ENCODE assay signal across 8 cellular contexts in genomic region chr5:174317261-174317894, GRCh38.
DNase-seq lines count a peak whose midpoint lies in the region; ATAC-seq, FAIRE-seq and TF ChIP-seq lines count a peak whose summit lies in the region.

No MANE protein-coding gene starts in this region.

- peak; percentile 56 for DNase-seq in 8988T
- peak in 1 of 2 experiments; percentile 66 for DNase-seq in H1 (ENCODE audit: low read depth in 1 of 2, low spot score in 2 of 2)
- DNase-seq in mesenteric fat pad (ENCODE audit: low spot score), result peak; percentile 41
- DNase-seq in activated CD4-positive, alpha-beta T cell treated with anti-CD3 and anti-CD28 coated beads for 4 hours, result no peak
- no peak for DNase-seq in T-helper 1 cell
- no peak for DNase-seq in GF-D8 (lab: John Stamatoyannopoulos, UW)

- peak; percentile 43 for ATAC-seq in GM18867 (IDR thresholded peaks at IDR 0.05; ENCODE audit: unreplicated experiment)

- no peak overlapping the region for H2BK5ac ChIP-seq in H1 (ENCODE audit: low read depth, low read length)

- CTCF ChIA-PET in H1 (lab: Charles Lee; ENCODE audit: partially characterized antibody), result interaction anchor here (0.6 to 13.1 kb wide), 69 partner anchors 10 to 1151 kb away, joined by 3 to 187 read pairs (median 4); partner anchors contain the start of genes C5orf47 and NSG2

- H4K5ac ChIP-seq in H1 (ENCODE audit: insufficient read length, low read depth, low read length), result no peak overlapping the region

- POLR2A ChIA-PET in H1 (lab: Charles Lee; ENCODE audit: partially characterized antibody), result interaction anchor here (1.4 kb wide), 2 partner anchors 272 to 297 kb away, joined by 3 read pairs; partner anchors contain the start of gene NSG2

- peak overlapping the region; percentile 29; the same call in 1 of the 2 replicates for H3K18ac ChIP-seq in H1 (ENCODE audit: extremely low read depth, low read length)

- H3K4me1 ChIP-seq in OCI-LY3 (ENCODE audit: low read length), result no peaks in the 10 kb centered on the region
- no peaks in the 10 kb centered on the region for H3K4me1 ChIP-seq in H1 (replicated peaks in 1 of 4; ENCODE audit: control insufficient read depth in 3 of 4, insufficient read depth in 4 of 4, low read length in 3 of 4)

- H2BK120ac ChIP-seq in H1 (replicated peaks; ENCODE audit: low read depth, low read length), result no peak overlapping the region

- TF ChIP-seq EP300 in H1 (IDR thresholded peaks at IDR 0.05; ENCODE audit: borderline replicate concordance in 1 of 2, low read depth in 2 of 2, low read length in 2 of 2), result no peak

- H4K20me1 ChIP-seq in OCI-LY3 (ENCODE audit: insufficient read depth, low read length) (no peaks in the 10 kb centered on the region), H1 (replicated peaks in 1 of 2; ENCODE audit: control insufficient read depth in 1 of 2, insufficient read depth in 2 of 2, low read length in 2 of 2) (no peaks in the 10 kb centered on the region)

- H4K8ac ChIP-seq in H1 (ENCODE audit: extremely low read depth, insufficient read depth, low read length), result no peak overlapping the region

- H3K56ac ChIP-seq in H1 (replicated peaks; ENCODE audit: insufficient read length, low read depth, low read length), result no peak overlapping the region

- H3K23ac ChIP-seq in H1 (ENCODE audit: insufficient read length), result no peak overlapping the region

- no peak overlapping the region for H2BK20ac ChIP-seq in H1 (ENCODE audit: low read length)

- H3K9me3 ChIP-seq in OCI-LY3 (ENCODE audit: insufficient read depth, low read length), result no peaks in the 10 kb centered on the region
- H3K9me3 ChIP-seq in H1 (ENCODE audit: insufficient read depth in 2 of 2, low read depth in 1 of 2, low read length in 1 of 2), result no peaks in the 10 kb centered on the region

- no peaks in the 10 kb centered on the region for H3K23me2 ChIP-seq in H1 (ENCODE audit: low read depth, low read length)

- H3K27me3 ChIP-seq in OCI-LY3 (ENCODE audit: low read depth, low read length) (peaks cover 13% of the 10 kb centered on the region; the same call in 1 of the 2 replicates), H1 (replicated peaks in 1 of 4; ENCODE audit: control insufficient read depth in 3 of 4, extremely low read depth in 1 of 4, insufficient read depth in 3 of 4, low read length in 3 of 4) (peaks cover 0 to 10% (median 6%) of the 10 kb centered on the region in 4 experiments; a peak in 5 of 7 replicates)

- TF ChIP-seq CTCF in OCI-LY3 (IDR thresholded peaks at IDR 0.05; ENCODE audit: low read depth, low read length), result peak; percentile 65
- TF ChIP-seq CTCF in H1 (IDR thresholded peaks at IDR 0.05; ENCODE audit: control extremely low read depth in 1 of 3, insufficient read depth in 1 of 3, low read depth in 1 of 3, low read length in 3 of 3), result peak; percentile 93 to 97 (median 95)

- H3K4me3 ChIP-seq in OCI-LY3 (ENCODE audit: low read length) (no peak overlapping the region), H1 (ENCODE audit: extremely low read depth in 1 of 4, insufficient read depth in 2 of 4, low read depth in 3 of 4, low read length in 4 of 4) (no peak overlapping the region)

- 34% methylated on average over 11 of the region's 11 CpGs; no CpG with 5 or more reads in 1 of the 2 experiments for WGBS in H1 (ENCODE audit: extremely low coverage in 1 of 2, insufficient coverage in 1 of 2, insufficient read length in 1 of 2, insufficient replicate concordance in 2 of 2, low coverage in 1 of 2, low lambda C conversion rate in 2 of 2, missing lambda C conversion rate in 1 of 2), 2 experiments

- H3K79me1 ChIP-seq in H1 (ENCODE audit: low read depth, low read length), result no peaks in the 10 kb centered on the region

- no peak overlapping the region for H4K91ac ChIP-seq in H1 (replicated peaks; ENCODE audit: insufficient read length, low read length)

- H2AFZ ChIP-seq in OCI-LY3 (ENCODE audit: low read depth, low read length) (no peak overlapping the region), H1 (ENCODE audit: low read length) (peak overlapping the region; percentile 60; the same call in 1 of the 2 replicates)

- peak; percentile 99 to 100 for TF ChIP-seq RAD21 in H1 (IDR thresholded peaks at IDR 0.05 in 1 of 2, conservative IDR thresholded peaks at IDR 0.05 in 1 of 2; ENCODE audit: low read depth in 2 of 2, low read length in 2 of 2)

- no peak overlapping the region for H3K4me2 ChIP-seq in OCI-LY3 (ENCODE audit: low read length)
- no peak overlapping the region for H3K4me2 ChIP-seq in H1 (ENCODE audit: insufficient read depth in 1 of 2, low read depth in 2 of 2, low read length in 2 of 2)

- no peak overlapping the region for H2AK5ac ChIP-seq in H1 (ENCODE audit: low read depth, low read length)

- H3K79me2 ChIP-seq in OCI-LY3 (ENCODE audit: low read length) (no peaks in the 10 kb centered on the region), H1 (ENCODE audit: control insufficient read depth in 1 of 2, insufficient read depth in 2 of 2, low read length in 2 of 2) (no peaks in the 10 kb centered on the region)

- TF ChIP-seq POLR2A in H1 (IDR thresholded peaks at IDR 0.05; ENCODE audit: control extremely low read depth in 1 of 2, low read depth in 2 of 2, low read length in 2 of 2), result no peak

- no peak overlapping the region for H3K14ac ChIP-seq in H1 (ENCODE audit: insufficient read length)

- H3K27ac ChIP-seq in OCI-LY3 (ENCODE audit: low read length) (no peak overlapping the region), H1 (ENCODE audit: low read depth, low read length) (no peak overlapping the region)

- H3K36me3 ChIP-seq in OCI-LY3 (replicated peaks; ENCODE audit: low read depth, low read length), result no peaks in the 10 kb centered on the region
- no peaks in the 10 kb centered on the region for H3K36me3 ChIP-seq in H1 (ENCODE audit: control insufficient read depth in 2 of 4, insufficient read depth in 4 of 4, low read length in 3 of 4)

- H3K4ac ChIP-seq in H1 (replicated peaks; ENCODE audit: insufficient read length, low read depth, low read length), result no peak overlapping the region

- H3K9ac ChIP-seq in OCI-LY3 (ENCODE audit: low read length), result no peak overlapping the region
- no peak overlapping the region for H3K9ac ChIP-seq in H1 (replicated peaks in 1 of 4; ENCODE audit: extremely low read depth in 1 of 4, low read depth in 3 of 4, low read length in 3 of 4)

- FAIRE-seq in H1 (lab: Jason Lieb, UNC), result peak; percentile 71

- no peak overlapping the region for H2BK12ac ChIP-seq in H1 (ENCODE audit: low read depth, low read length)

- no peak overlapping the region for H2BK15ac ChIP-seq in H1 (ENCODE audit: low read length)

TF ChIP-seq in H1, 55 proteins besides CTCF, POLR2A, EP300 and RAD21:
- TF ChIP-seq NANOG (IDR thresholded peaks at IDR 0.05; ENCODE audit: insufficient read depth, low read depth, low read length, poor library complexity, severe bottlenecking) (no peak), TEAD4 (IDR thresholded peaks at IDR 0.05; ENCODE audit: low read depth, low read length) (peak; percentile 67; the same call in 1 of the 2 replicates), CREB1 (IDR thresholded peaks at IDR 0.05) (0 out of 2 replicates have a peak, but pooled peaks have one; percentile 15), MAX (IDR thresholded peaks at IDR 0.05) (0 out of 2 replicates have a peak, but pooled peaks have one; percentile 26)

Comparison
In these comparisons a context has a peak if more than half of its experiments do, and no peak if none do; other contexts are left out.
1. DNase-seq: peak in 8988T (single experiment) and mesenteric fat pad (single experiment); none in activated CD4-positive, alpha-beta T cell treated with anti-CD3 and anti-CD28 coated beads for 4 hours (0 of 2), T-helper 1 cell (0 of 5) and GF-D8 (single experiment).